In genomic region chr4:87150498-87151261, GRCh38 we compare ENCODE assay signal across 8 cellular contexts.
DNase-seq lines count a peak whose midpoint lies in the region; ATAC-seq and TF ChIP-seq lines count a peak whose summit lies in the region.

No MANE protein-coding gene starts in this region.

- H3K9me3 ChIP-seq in hepatocyte (ENCODE audit: low read depth) (no peaks in the 10 kb centered on the region), gastrocnemius medialis (no peaks in the 10 kb centered on the region)

- in situ Hi-C loops in G401 (cut with HindIII; ENCODE audit: low sequenced_read_pairs): no loop called here
- in situ Hi-C loops in gastrocnemius medialis (cut with MboI; ENCODE audit: low sequenced_read_pairs in 4 of 4): loop anchor here in 1 of 4 donors (5.0 kb wide), 1 partner anchor 82 kb away; no protein-coding TSS in a partner anchor

- no peaks in the 10 kb centered on the region for H3K79me2 ChIP-seq in hepatocyte

- no peaks in the 10 kb centered on the region for H4K20me1 ChIP-seq in hepatocyte (ENCODE audit: insufficient read depth, poor library complexity, severe bottlenecking)

- 32% methylated on average over 2 of the region's 2 CpGs for WGBS in hepatocyte (ENCODE audit: low lambda C conversion rate, missing lambda C conversion rate)

- TF ChIP-seq CTCF in LNCaP clone FGC (IDR thresholded peaks at IDR 0.05; ENCODE audit: control insufficient read depth, extremely low read depth, insufficient read depth) (peak; percentile 76), hepatocyte (IDR thresholded peaks at IDR 0.05; ENCODE audit: poor library complexity) (peak; percentile 92), gastrocnemius medialis (IDR thresholded peaks at IDR 0.05 in 4 of 5, conservative IDR thresholded peaks at IDR 0.05 in 1 of 5) (peak; percentile 83 to 89 (median 86))

- H3K4me3 ChIP-seq in LNCaP clone FGC (ENCODE audit: low read depth, low read length) (no peak overlapping the region), hepatocyte (no peak overlapping the region), gastrocnemius medialis (no peak overlapping the region)

- H3K36me3 ChIP-seq in hepatocyte (replicated peaks; ENCODE audit: insufficient read depth, low read depth) (no peaks in the 10 kb centered on the region), gastrocnemius medialis (no peaks in the 10 kb centered on the region)

- no peaks in the 10 kb centered on the region for H3K27me3 ChIP-seq in hepatocyte
- H3K27me3 ChIP-seq in gastrocnemius medialis: no peaks in the 10 kb centered on the region

- DNase-seq in G401 (ENCODE audit: low spot score) (peak; percentile 85), LNCaP clone FGC (ENCODE audit: low read depth) (peak; percentile 73), RPMI7951 (ENCODE audit: low read depth) (peak; percentile 68), astrocyte of the hippocampus (ENCODE audit: low read depth, low spot score) (peak; percentile 84), hepatocyte (ENCODE audit: low spot score) (peak; percentile 85), gastrocnemius medialis (peak in 1 of 2 donors; percentile 12)

- H3K4me1 ChIP-seq in hepatocyte (ENCODE audit: insufficient read depth): peaks cover 23% of the 10 kb centered on the region
- H3K4me1 ChIP-seq in gastrocnemius medialis: no peaks in the 10 kb centered on the region

- ATAC-seq in GM21528 (IDR thresholded peaks at IDR 0.05; ENCODE audit: low FRiP score, unreplicated experiment) (peak; percentile 60), gastrocnemius medialis (peak; percentile 43 to 64), GM18517 (IDR thresholded peaks at IDR 0.05; ENCODE audit: unreplicated experiment) (no peak)

- intact Hi-C loops in gastrocnemius medialis (cut with DNase I; ENCODE audit: low total_unique reads): loop anchor here (1.0 kb wide), 1 partner anchor 85 kb away; no protein-coding TSS in a partner anchor

- TF ChIP-seq POLR2A in gastrocnemius medialis (IDR thresholded peaks at IDR 0.05): no peak

- H3K4me2 ChIP-seq in hepatocyte: no peak overlapping the region

- no peaks in the 10 kb centered on the region for H3K9me2 ChIP-seq in hepatocyte (replicated peaks; ENCODE audit: insufficient read depth)

- peak overlapping the region; percentile 43 for H3K27ac ChIP-seq in hepatocyte
- no peak overlapping the region for H3K27ac ChIP-seq in gastrocnemius medialis

- no peak overlapping the region for H2AFZ ChIP-seq in hepatocyte
